In the genomic region with DNA sequence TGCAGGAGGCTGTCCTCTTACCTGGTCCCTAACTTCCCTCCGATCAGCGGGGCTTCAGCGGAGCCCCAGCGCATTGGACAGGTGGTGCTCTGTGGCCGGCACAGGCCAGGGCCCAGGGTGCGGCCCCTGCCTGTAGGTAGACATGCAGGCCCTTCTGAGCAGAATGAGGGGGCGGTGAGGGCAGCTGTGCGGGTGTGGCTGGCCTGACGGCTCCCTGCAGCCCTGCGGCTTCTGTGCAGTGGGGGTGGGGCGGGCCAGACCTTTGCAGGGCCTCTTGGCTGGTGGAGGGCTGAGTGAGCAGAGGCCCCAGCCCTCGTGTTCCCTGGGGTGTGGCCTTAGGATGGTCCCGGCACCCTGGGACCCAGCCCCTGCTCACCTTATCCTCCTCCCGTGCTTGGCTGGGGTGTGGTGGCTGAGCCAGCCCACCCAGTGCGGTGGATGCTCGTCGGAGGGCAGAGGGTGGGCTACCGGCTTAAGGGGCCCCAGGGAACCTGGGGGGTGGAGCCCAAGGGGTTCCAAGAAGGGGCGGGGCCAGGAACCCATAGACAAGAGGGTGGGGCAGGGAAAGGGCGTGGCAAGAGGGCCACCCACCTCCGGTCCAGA, we compare ENCODE assay signal across 11 cellular contexts. TPM values are rescaled to one million over a fixed set of nuclear protein-coding genes. Genes with fewer than 3 reads are reported as not detected.
DNase-seq lines count a peak whose midpoint lies in the region; ATAC-seq and TF ChIP-seq lines count a peak whose summit lies in the region.
"Had no signal": no experiment of that assay in that cellular context is flagged by ENCODE, and none has a peak within 500 bp of the region (broad histone marks: within the 10 kb centered on the region; RNA-seq: fewer than 3 reads in every experiment).

No MANE protein-coding gene starts in this region.

- H3K4me3 ChIP-seq in GM12865 (ENCODE audit: low read depth, low read length): no peak overlapping the region
- H3K4me3 ChIP-seq in endodermal cell (ENCODE audit: low read length): peak overlapping the region; percentile 71
- H3K4me3 ChIP-seq in ovary: no peak overlapping the region

- DNase-seq in GM12865 (ENCODE audit: low read depth): peak; percentile 52
- peak; percentile 9 for DNase-seq in NCI-H2227 treated with DMSO at 0.1 percent for 48 hours (lab: John Stamatoyannopoulos, UW)
- peak; percentile 75 for DNase-seq in endodermal cell
- peak in 4 of 5 donors; percentile 54 to 71 (median 64) for DNase-seq in ovary
- no peak for DNase-seq in activated gamma-delta T cell treated with Interleukin-2 at 50 U/mL for 16 hours
- DNase-seq in NCI-H446 (lab: John Stamatoyannopoulos, UW): no peak
- DNase-seq: NCI-H1105 had no signal

- WGBS in endodermal cell (ENCODE audit: insufficient coverage in 1 of 2, insufficient read length in 1 of 2), 2 experiments: 90 to 94% methylated on average over 7 to 21 of the region's 21 CpGs
- WGBS in ovary, 3 donors: 59 to 65% (median 64%) methylated on average over 18 to 21 of the region's 21 CpGs

- H3K9me3 ChIP-seq in endodermal cell (ENCODE audit: control insufficient read depth, low read length) (no peaks in the 10 kb centered on the region), ovary (no peaks in the 10 kb centered on the region)

- H3K27ac Mint-ChIP-seq in endodermal cell: peak overlapping the region; percentile 80
- H3K27ac Mint-ChIP-seq: T-helper 1 cell treated with Interleukin-12 subunit alpha and Interleukin-12 subunit beta and Interleukin-4 antibody, amounts not matched to agents 30 μg/mL and 1 μg/mL, for 36 hours had no signal

- TF ChIP-seq EP300 in ovary (IDR thresholded peaks at IDR 0.05): no peak

- no peaks in the 10 kb centered on the region for H3K27me3 Mint-ChIP-seq in endodermal cell (ENCODE audit: insufficient read depth)

- no peak for ATAC-seq in HG03457 (IDR thresholded peaks at IDR 0.05; ENCODE audit: unreplicated experiment)
- ATAC-seq in HG02884 (IDR thresholded peaks at IDR 0.05; ENCODE audit: unreplicated experiment): no peak

- H3K27me3 ChIP-seq in endodermal cell (ENCODE audit: control insufficient read depth, insufficient read depth, low read length, poor library complexity, severe bottlenecking) (no peaks in the 10 kb centered on the region), ovary (no peaks in the 10 kb centered on the region)

- H3K4me3 Mint-ChIP-seq in endodermal cell: peak overlapping the region; percentile 35
- H3K4me3 Mint-ChIP-seq: T-helper 1 cell treated with Interleukin-12 subunit alpha and Interleukin-12 subunit beta and Interleukin-4 antibody, amounts not matched to agents 30 μg/mL and 1 μg/mL, for 36 hours had no signal

- no peaks in the 10 kb centered on the region for H3K9me3 Mint-ChIP-seq in endodermal cell
- H3K9me3 Mint-ChIP-seq: T-helper 1 cell treated with Interleukin-12 subunit alpha and Interleukin-12 subunit beta and Interleukin-4 antibody, amounts not matched to agents 30 μg/mL and 1 μg/mL, for 36 hours had no signal

- intact Hi-C loops in ovary (cut with DNase I): no loop called here

- H3K4me1 ChIP-seq in endodermal cell (ENCODE audit: control insufficient read depth, insufficient read depth, low read length) (peaks cover 13% of the 10 kb centered on the region), ovary (ENCODE audit: insufficient read depth) (peaks cover 25% of the 10 kb centered on the region)
- H3K4me1 ChIP-seq: parathyroid adenoma had no signal

- H3K9ac ChIP-seq in endodermal cell (ENCODE audit: extremely low read depth, low read length, poor library complexity, severe bottlenecking): no peak overlapping the region
- H3K9ac ChIP-seq: parathyroid adenoma had no signal

- H3K4me1 Mint-ChIP-seq in endodermal cell: peaks cover 25% of the 10 kb centered on the region

- H3K36me3 Mint-ChIP-seq in endodermal cell (ENCODE audit: low read depth): peaks cover 62% of the 10 kb centered on the region

- no peak for TF ChIP-seq CTCF in GM12865 (IDR thresholded peaks at IDR 0.05; ENCODE audit: insufficient read depth, low read depth, low read length, missing control alignments)
- TF ChIP-seq CTCF in endodermal cell (conservative IDR thresholded peaks at IDR 0.05): no peak
- TF ChIP-seq CTCF in ovary (IDR thresholded peaks at IDR 0.05): no peak

- no peak for TF ChIP-seq POLR2A in ovary (IDR thresholded peaks at IDR 0.05)

- H3K36me3 ChIP-seq in endodermal cell (ENCODE audit: control insufficient read depth, insufficient read depth, low read length) (peaks cover 74% of the 10 kb centered on the region), ovary (no peaks in the 10 kb centered on the region)

- H3K27ac ChIP-seq in endodermal cell (ENCODE audit: low read depth, low read length) (peak overlapping the region; percentile 16), ovary (peak overlapping the region; percentile 2 to 81)
- H3K27ac ChIP-seq: parathyroid adenoma had no signal

RNA-seq across cellular contexts. Expression of a gene that starts 6.3 kb away (rescaled TPM):
- total RNA-seq in endodermal cell (100 to 1,000 TPM; 691 to 720 TPM), ovary (100 to 1,000 TPM in 3 of 7 donors, 10 to 100 TPM in 4; 55.3 to 182 (median 96.0) TPM)
- 358 TPM for polyA plus RNA-seq in endodermal cell (2013, experiment 1 of 2)
- 364 TPM for polyA plus RNA-seq in endodermal cell (2013, experiment 2 of 2)
- polyA plus RNA-seq in ovary: 10 to 100 TPM; 12.9 to 57.7 TPM

Comparison
In these comparisons a context has a peak if more than half of its experiments do, and no peak if none do; other contexts are left out.
1. DNase-seq: peak in GM12865 (single experiment), NCI-H2227 treated with DMSO at 0.1 percent for 48 hours (single experiment), endodermal cell (single experiment) and ovary (4 of 5); none in activated gamma-delta T cell treated with Interleukin-2 at 50 U/mL for 16 hours (single experiment) and NCI-H446 (0 of 2).